ENCODE assay signal across 2 cellular contexts in the genomic region with DNA sequence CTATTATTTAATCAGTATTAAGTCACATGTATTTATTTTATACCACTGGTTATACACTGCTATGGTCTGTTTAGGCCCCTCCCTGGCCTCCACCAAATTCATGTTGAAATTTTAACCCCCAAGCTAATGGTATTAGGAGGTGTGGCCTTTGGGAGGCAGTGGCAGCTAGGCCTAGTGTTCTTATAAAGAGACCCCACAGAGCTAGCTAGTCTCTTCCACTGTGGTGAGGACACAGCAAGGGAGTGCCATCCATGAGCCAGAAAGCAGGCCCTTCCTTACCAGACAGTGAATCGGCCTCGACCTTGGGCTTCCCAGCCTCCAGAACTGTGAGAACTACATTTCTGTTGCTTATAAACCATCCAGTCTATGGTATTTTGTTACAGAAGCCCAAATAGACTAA.
TF ChIP-seq lines count a peak whose summit lies in the region.

No MANE protein-coding gene starts in this region.

TF ChIP-seq in WTC11, 78 proteins besides CTCF, POLR2A, EP300 and RAD21:
- TF ChIP-seq ZNF416 (CRISPR knock-in tag; IDR thresholded peaks at IDR 0.05), result no peak
- no peak for TF ChIP-seq NFYB (CRISPR knock-in tag; conservative IDR thresholded peaks at IDR 0.05; ENCODE audit: low read depth)
- no peak for TF ChIP-seq NR2C2 (CRISPR knock-in tag; IDR thresholded peaks at IDR 0.05)
- TF ChIP-seq NFATC4 (CRISPR knock-in tag; IDR thresholded peaks at IDR 0.05), result no peak
- TF ChIP-seq FOXJ3 (CRISPR knock-in tag; IDR thresholded peaks at IDR 0.05; ENCODE audit: borderline replicate concordance), result no peak
- TF ChIP-seq GTF2I (CRISPR knock-in tag; conservative IDR thresholded peaks at IDR 0.05), result no peak
- TF ChIP-seq, protein P1, sequence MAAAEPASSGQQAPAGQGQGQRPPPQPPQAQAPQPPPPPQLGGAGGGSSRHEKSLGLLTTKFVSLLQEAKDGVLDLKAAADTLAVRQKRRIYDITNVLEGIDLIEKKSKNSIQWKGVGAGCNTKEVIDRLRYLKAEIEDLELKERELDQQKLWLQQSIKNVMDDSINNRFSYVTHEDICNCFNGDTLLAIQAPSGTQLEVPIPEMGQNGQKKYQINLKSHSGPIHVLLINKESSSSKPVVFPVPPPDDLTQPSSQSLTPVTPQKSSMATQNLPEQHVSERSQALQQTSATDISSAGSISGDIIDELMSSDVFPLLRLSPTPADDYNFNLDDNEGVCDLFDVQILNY (CRISPR knock-in tag; IDR thresholded peaks at IDR 0.05), result no peak
- no peak for TF ChIP-seq ZSCAN18 (CRISPR knock-in tag; IDR thresholded peaks at IDR 0.05)
- no peak for TF ChIP-seq FOXK1 (CRISPR knock-in tag; IDR thresholded peaks at IDR 0.05)
- no peak for TF ChIP-seq ZNF121 (CRISPR knock-in tag; IDR thresholded peaks at IDR 0.05)
- no peak for TF ChIP-seq ATF2 (CRISPR knock-in tag; IDR thresholded peaks at IDR 0.05; ENCODE audit: borderline replicate concordance, low read depth)
TF ChIP-seq in WTC11: peak in this region for 0.

TF ChIP-seq in HepG2, 621 proteins besides CTCF, POLR2A, EP300 and RAD21:
- TF ChIP-seq RBM22 (optimal IDR thresholded peaks at IDR 0.05; ENCODE audit: low read length) (peak; percentile 39), CSRNP2 (CRISPR knock-in tag; conservative IDR thresholded peaks at IDR 0.05; ENCODE audit: low read depth) (no peak), ZBTB21 (CRISPR knock-in tag; IDR thresholded peaks at IDR 0.05) (no peak)
